ENCODE assay signal across 8 cellular contexts in genomic region chr17:37643829-37644228, GRCh38. TPM values are rescaled to one million over a fixed set of nuclear protein-coding genes. Genes with fewer than 3 reads are reported as not detected.
DNase-seq lines count a peak whose midpoint lies in the region; ATAC-seq and TF ChIP-seq lines count a peak whose summit lies in the region.

No MANE protein-coding gene starts in this region.

- no peak for DNase-seq in CD14-positive monocyte (ENCODE audit: low spot score)
- DNase-seq in MG63, result no peak
- DNase-seq in coronary artery (ENCODE audit: low spot score), result no peak
- DNase-seq in naive thymus-derived CD8-positive, alpha-beta T cell, result no peak
- DNase-seq in NCI-H2029 treated with DMSO at 0.1 percent for 48 hours (lab: John Stamatoyannopoulos, UW), result no peak
- no peak for DNase-seq in Ammon's horn (ENCODE audit: low spot score)
- no peak for DNase-seq in NCI-H2107 (lab: John Stamatoyannopoulos, UW)

- H3K27me3 ChIP-seq in MG63, result no peaks in the 10 kb centered on the region

- peaks cover 0 to 2% (median 0%) of the 10 kb centered on the region in 7 donors for H3K9me3 Mint-ChIP-seq in CD14-positive monocyte
- no peaks in the 10 kb centered on the region for H3K9me3 Mint-ChIP-seq in naive thymus-derived CD8-positive, alpha-beta T cell

- H3K4me3 Mint-ChIP-seq in CD14-positive monocyte, result peak overlapping the region; percentile 92 to 96
- peak overlapping the region; percentile 86 to 99 (median 96) for H3K4me3 Mint-ChIP-seq in naive thymus-derived CD8-positive, alpha-beta T cell

- intact Hi-C loops in CD14-positive monocyte (cut with micrococcal nuclease), result no loop called here

- peaks cover 15 to 24% of the 10 kb centered on the region in 2 donors for H3K36me3 Mint-ChIP-seq in CD14-positive monocyte
- peaks cover 7 to 30% (median 8%) of the 10 kb centered on the region in 3 donors for H3K36me3 Mint-ChIP-seq in naive thymus-derived CD8-positive, alpha-beta T cell

- H3K4me1 Mint-ChIP-seq in CD14-positive monocyte, result peaks cover 27% of the 10 kb centered on the region
- H3K4me1 Mint-ChIP-seq in naive thymus-derived CD8-positive, alpha-beta T cell, result peaks cover 17 to 42% (median 34%) of the 10 kb centered on the region in 4 donors

- POLR2A ChIA-PET in naive thymus-derived CD8-positive, alpha-beta T cell (lab: Charles Lee), result interaction anchor here (2.1 kb wide), 1 partner anchor 35 kb away, joined by 9 read pairs; the partner anchor contains the start of gene SYNRG

- H3K4me3 ChIP-seq in MG63 (peak overlapping the region; percentile 80), coronary artery (peak overlapping the region; percentile 77)

- H3K27me3 Mint-ChIP-seq in CD14-positive monocyte (ENCODE audit: low read depth in 3 of 3), result peaks cover 30 to 44% (median 40%) of the 10 kb centered on the region in 3 donors
- H3K27me3 Mint-ChIP-seq in naive thymus-derived CD8-positive, alpha-beta T cell, result peaks cover 17 to 41% (median 24%) of the 10 kb centered on the region in 5 donors

- H3K36me3 ChIP-seq in MG63, result peaks cover 26% of the 10 kb centered on the region

- no peak for ATAC-seq in naive thymus-derived CD8-positive, alpha-beta T cell
- no peak for ATAC-seq in HG03097 (IDR thresholded peaks at IDR 0.05; ENCODE audit: low FRiP score, unreplicated experiment)

- TF ChIP-seq CTCF in CD14-positive monocyte (IDR thresholded peaks at IDR 0.05) (no peak), coronary artery (IDR thresholded peaks at IDR 0.05) (no peak)

- peak overlapping the region in 1 of 2 donors; percentile 85 for H3K27ac ChIP-seq in coronary artery

- H3K27ac Mint-ChIP-seq in CD14-positive monocyte, result peak overlapping the region in 1 of 7 donors; percentile 71
- peak overlapping the region in 8 of 10 donors; percentile 13 to 97 (median 94) for H3K27ac Mint-ChIP-seq in naive thymus-derived CD8-positive, alpha-beta T cell

- H3K9me3 ChIP-seq in MG63, result no peaks in the 10 kb centered on the region

RNA-seq across cellular contexts. Expression of gene DDX52, which starts 0.6 kb away (rescaled TPM):
- 10 to 100 TPM in 1 of 2 donors, 1 to 10 TPM in 1; 8.8 to 11.3 TPM for polyA plus RNA-seq in CD14-positive monocyte
- total RNA-seq in MG63 (2014; rRNA removed; shearing (Covaris generic); ENCODE audit: low replicate concordance), result 25.7 and 26.8 TPM in 2 replicates
- total RNA-seq in naive thymus-derived CD8-positive, alpha-beta T cell, result 10 to 100 TPM; 30.3 to 33.6 TPM
- 10 to 100 TPM; 12.6 to 13.1 (median 12.7) TPM for polyA plus RNA-seq in naive thymus-derived CD8-positive, alpha-beta T cell

RNA-seq across cellular contexts. Expression of gene SYNRG, which starts 34.6 kb away (rescaled TPM):
- 10 to 100 TPM; 13.1 to 17.5 TPM for polyA plus RNA-seq in CD14-positive monocyte
- 8.3 and 10.6 TPM in 2 replicates for total RNA-seq in MG63 (2014; rRNA removed; shearing (Covaris generic); ENCODE audit: low replicate concordance)
- 100 to 1,000 TPM; 142 to 149 TPM for total RNA-seq in naive thymus-derived CD8-positive, alpha-beta T cell
- 10 to 100 TPM; 71.8 to 91.8 (median 87.2) TPM for polyA plus RNA-seq in naive thymus-derived CD8-positive, alpha-beta T cell

Comparison
In these comparisons a context has a peak if more than half of its experiments do, and no peak if none do; other contexts are left out.
1. RNA of gene SYNRG, which starts 34.6 kb away (total RNA-seq): 142 to 149 TPM in naive thymus-derived CD8-positive, alpha-beta T cell; 8.3 to 10.6 TPM in MG63; every median in the first group is over 10 times any median in the second.